In genomic region chr6:31619805-31620585, GRCh38 we compare ENCODE assay signal across 8 cellular contexts. TPM values are rescaled to one million over a fixed set of nuclear protein-coding genes. Genes with fewer than 3 reads are reported as not detected.
DNase-seq lines count a peak whose midpoint lies in the region; FAIRE-seq and TF ChIP-seq lines count a peak whose summit lies in the region.

No MANE protein-coding gene starts in this region.

- intact Hi-C loops in activated naive CD4-positive, alpha-beta T cell treated with anti-CD3 and anti-CD28 coated beads for 36 hours (cut with micrococcal nuclease), result loop anchor here (1.0 kb wide), 11 partner anchors 32 to 243 kb away; partner anchors contain the start of genes ABHD16A, BAG6 and NFKBIL1

- no peaks in the 10 kb centered on the region for H3K9me3 ChIP-seq in SJSA1 (replicated peaks)
- no peaks in the 10 kb centered on the region for H3K9me3 ChIP-seq in neuron (ENCODE audit: low read length)

- H3K36me3 ChIP-seq in SJSA1 (peaks cover 44% of the 10 kb centered on the region), neuron (ENCODE audit: insufficient read depth, low read length) (peaks cover 28% of the 10 kb centered on the region)

- peaks cover 55% of the 10 kb centered on the region for H3K4me1 Mint-ChIP-seq in activated naive CD4-positive, alpha-beta T cell treated with anti-CD3 and anti-CD28 coated beads for 36 hours (ENCODE audit: low read depth)

- CTCF ChIA-PET in activated naive CD4-positive, alpha-beta T cell treated with anti-CD3 and anti-CD28 coated beads for 36 hours (lab: Charles Lee), result interaction anchor here (0.6 kb wide), 2 partner anchors 11 to 395 kb away, joined by 3 to 6 read pairs; no protein-coding TSS in a partner anchor

- peaks cover 50% of the 10 kb centered on the region for H3K36me3 Mint-ChIP-seq in activated naive CD4-positive, alpha-beta T cell treated with anti-CD3 and anti-CD28 coated beads for 36 hours (ENCODE audit: low read depth)

- H3K27me3 Mint-ChIP-seq in activated naive CD4-positive, alpha-beta T cell treated with anti-CD3 and anti-CD28 coated beads for 36 hours (ENCODE audit: low read depth), result no peaks in the 10 kb centered on the region

- FAIRE-seq in frontal cortex (lab: Jason Lieb, UNC), result peak; percentile 48

- H3K4me1 ChIP-seq in SJSA1 (replicated peaks) (peaks cover 8% of the 10 kb centered on the region), neuron (ENCODE audit: insufficient read depth, low read length) (peaks cover 18% of the 10 kb centered on the region)

- TF ChIP-seq CTCF in HFF-Myc (IDR thresholded peaks at IDR 0.05; ENCODE audit: low read depth, low read length, missing control alignments), result no peak

- H3K27ac Mint-ChIP-seq in activated naive CD4-positive, alpha-beta T cell treated with anti-CD3 and anti-CD28 coated beads for 36 hours, result peak overlapping the region; percentile 97

- DNase-seq in GM04503 (ENCODE audit: low read depth) (peak; percentile 96), HFF-Myc (ENCODE audit: extremely low read depth, low read depth) (peak; percentile 97), MV-4-11 (lab: John Stamatoyannopoulos, UW) (peak; percentile 99), SJSA1 (ENCODE audit: low read depth in 1 of 2, low spot score in 2 of 2) (peak; percentile 99 to 100), frontal cortex (ENCODE audit: low spot score in 2 of 2) (peak; percentile 79 to 91), stromal cell of bone marrow (ENCODE audit: low read depth) (peak; percentile 99)
- peak; percentile 99 for DNase-seq in activated naive CD4-positive, alpha-beta T cell treated with anti-CD3 and anti-CD28 coated beads for 36 hours

- H3K4me3 ChIP-seq in HFF-Myc (replicated peaks; ENCODE audit: low read depth, low read length), result peak overlapping the region; percentile 54
- H3K4me3 ChIP-seq in SJSA1, result peak overlapping the region; percentile 77
- peak overlapping the region; percentile 84 for H3K4me3 ChIP-seq in neuron (ENCODE audit: low read length)

- H3K9me3 Mint-ChIP-seq in activated naive CD4-positive, alpha-beta T cell treated with anti-CD3 and anti-CD28 coated beads for 36 hours, result no peaks in the 10 kb centered on the region

- no peak overlapping the region for H2AFZ ChIP-seq in neuron (ENCODE audit: low read depth, low read length)

- peak overlapping the region; percentile 83 for H3K4me3 Mint-ChIP-seq in activated naive CD4-positive, alpha-beta T cell treated with anti-CD3 and anti-CD28 coated beads for 36 hours

- H3K27me3 ChIP-seq in SJSA1 (replicated peaks), result no peaks in the 10 kb centered on the region
- no peaks in the 10 kb centered on the region for H3K27me3 ChIP-seq in neuron (ENCODE audit: insufficient read depth, low read length)

- H3K27ac ChIP-seq in SJSA1, result peak overlapping the region; percentile 98

RNA-seq across cellular contexts. Expression of gene PRRC2A, which starts 0.5 kb away (rescaled TPM):
- total RNA-seq in SJSA1 (2014; rRNA removed; shearing (Covaris generic)), result 36.1 and 68.6 TPM in 2 replicates
- total RNA-seq in activated naive CD4-positive, alpha-beta T cell treated with anti-CD3 and anti-CD28 coated beads for 36 hours, result 100 to 1,000 TPM; 283 to 304 TPM
- 30.6 TPM for total RNA-seq in frontal cortex

RNA-seq across cellular contexts. Expression of gene AIF1, which starts 5.0 kb away (rescaled TPM):
- total RNA-seq in SJSA1 (2014; rRNA removed; shearing (Covaris generic)), result not detected in 2 replicates
- 100 to 1,000 TPM; 120 to 129 TPM for total RNA-seq in activated naive CD4-positive, alpha-beta T cell treated with anti-CD3 and anti-CD28 coated beads for 36 hours
- total RNA-seq in frontal cortex, result 6.9 TPM

RNA-seq across cellular contexts. Expression of gene NCR3, which starts 27.2 kb away (rescaled TPM):
- total RNA-seq in SJSA1 (2014; rRNA removed; shearing (Covaris generic)), result not detected in 2 replicates
- 1 to 10 TPM; 2.8 TPM for total RNA-seq in activated naive CD4-positive, alpha-beta T cell treated with anti-CD3 and anti-CD28 coated beads for 36 hours
- total RNA-seq in frontal cortex, result not detected

RNA-seq across cellular contexts. Expression of gene BAG6, which starts 32.5 kb away (rescaled TPM):
- total RNA-seq in SJSA1 (2014; rRNA removed; shearing (Covaris generic)), result 187 and 208 TPM in 2 replicates
- 100 to 1,000 TPM; 286 to 295 TPM for total RNA-seq in activated naive CD4-positive, alpha-beta T cell treated with anti-CD3 and anti-CD28 coated beads for 36 hours
- 150 TPM for total RNA-seq in frontal cortex

RNA-seq across cellular contexts. Expression of gene LST1, which starts 33.9 kb away (rescaled TPM):
- not detected in 2 replicates for total RNA-seq in SJSA1 (2014; rRNA removed; shearing (Covaris generic))
- 10 to 100 TPM; 11.5 to 12.5 TPM for total RNA-seq in activated naive CD4-positive, alpha-beta T cell treated with anti-CD3 and anti-CD28 coated beads for 36 hours
- total RNA-seq in frontal cortex, result 1.2 TPM

Comparison
In these comparisons a context has a peak if more than half of its experiments do, and no peak if none do; other contexts are left out.
1. Peak in every context shown above with its lines: DNase-seq, H3K4me3 ChIP-seq and H3K27ac ChIP-seq.
2. RNA of gene AIF1, which starts 5.0 kb away (total RNA-seq): 120 to 129 TPM in activated naive CD4-positive, alpha-beta T cell treated with anti-CD3 and anti-CD28 coated beads for 36 hours; 6.9 TPM in frontal cortex (single experiment) and not detected in SJSA1; every median in the first group is over 10 times any median in the second.